In the genomic region with DNA sequence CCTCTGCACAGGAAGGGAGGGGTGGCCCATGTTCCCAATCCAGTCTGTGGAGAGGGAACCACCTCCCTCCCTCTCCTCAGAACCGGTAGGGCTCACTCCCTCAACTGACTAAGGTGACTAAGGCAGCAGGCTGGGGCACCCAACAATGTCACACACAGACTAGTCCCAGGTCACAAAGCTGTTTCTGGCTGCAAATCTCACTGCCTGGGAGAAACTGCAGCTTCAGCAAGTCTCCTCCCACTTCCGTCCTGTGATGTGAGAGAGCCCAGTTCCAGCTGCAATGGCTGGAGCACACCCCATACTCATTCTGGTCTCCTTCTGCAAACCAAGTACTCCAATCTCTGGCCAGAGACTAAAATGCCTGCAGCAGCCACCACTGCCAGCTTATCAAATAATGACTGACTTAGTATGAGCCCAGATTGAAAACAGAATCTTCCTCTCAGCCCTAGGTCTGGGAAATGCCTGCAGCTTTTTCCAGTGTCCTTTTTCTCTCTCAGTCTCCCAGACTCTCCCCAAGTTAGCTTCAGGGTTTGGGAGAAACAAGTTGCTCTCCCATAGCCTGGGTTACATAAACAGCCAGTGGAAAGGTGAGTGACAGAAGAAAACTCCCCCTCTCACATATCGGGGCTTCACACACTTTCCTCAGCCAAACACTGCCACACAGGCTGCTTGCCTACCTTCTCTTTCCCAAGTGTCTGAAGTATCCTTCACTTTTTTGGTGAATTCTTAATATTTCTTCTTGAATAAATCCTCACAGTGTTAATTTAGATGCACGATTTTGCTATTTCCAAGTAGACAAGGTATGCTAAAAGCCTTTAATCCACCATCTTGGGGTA, we compare ENCODE assay signal across 8 cellular contexts.
DNase-seq lines count a peak whose midpoint lies in the region; ATAC-seq and TF ChIP-seq lines count a peak whose summit lies in the region.

No MANE protein-coding gene starts in this region.

- ATAC-seq in GM19023 (IDR thresholded peaks at IDR 0.05; ENCODE audit: unreplicated experiment), result peak; percentile 92
- peak; percentile 96 for ATAC-seq in HG03066 (IDR thresholded peaks at IDR 0.05; ENCODE audit: low read depth, unreplicated experiment)
- ATAC-seq in natural killer cell, result peak; percentile 46 to 71 (median 52)

- H3K4me3 Mint-ChIP-seq in natural killer cell, result peak overlapping the region; percentile 42

- H3K36me3 ChIP-seq in BLaER1 treated with 17β-estradiol and CSF1 and Interleukin-3, amounts not matched to agents 10 nM and 100 nM, result no peaks in the 10 kb centered on the region

- DNase-seq in RPMI8226 (peak; percentile 96), dorsolateral prefrontal cortex (peak in 8 of 10 donors; percentile 4 to 56 (median 49)), natural killer cell (no peak), T1000 (lab: John Stamatoyannopoulos, UW) (no peak), GF-D8 (lab: John Stamatoyannopoulos, UW) (no peak)

- H3K4me2 ChIP-seq in BLaER1 treated with 17β-estradiol and CSF1 and Interleukin-3, amounts not matched to agents 10 nM and 100 nM, result peak overlapping the region; percentile 3 to 82 (median 29); a peak in 14 of 22 replicates

- H4K20me1 ChIP-seq in BLaER1 treated with 17β-estradiol and CSF1 and Interleukin-3, amounts not matched to agents 10 nM and 100 nM, result no peaks in the 10 kb centered on the region

- H3K36me3 Mint-ChIP-seq in natural killer cell, result no peaks in the 10 kb centered on the region

- H3K27me3 ChIP-seq in BLaER1 treated with 17β-estradiol and CSF1 and Interleukin-3, amounts not matched to agents 10 nM and 100 nM, result no peaks in the 10 kb centered on the region
- peaks cover 0 to 2% (median 0%) of the 10 kb centered on the region in 45 donors for H3K27me3 ChIP-seq in dorsolateral prefrontal cortex

- peaks cover 0 to 17% (median 6%) of the 10 kb centered on the region in 11 experiments; a peak in 11 of 22 replicates for H3K9me3 ChIP-seq in BLaER1 treated with 17β-estradiol and CSF1 and Interleukin-3, amounts not matched to agents 10 nM and 100 nM (replicated peaks in 1 of 11)

- intact Hi-C loops in dorsolateral prefrontal cortex (cut with DNase I), result no loop called here
- intact Hi-C loops in natural killer cell (cut with micrococcal nuclease), result no loop called here

- H3K9ac ChIP-seq in BLaER1 treated with 17β-estradiol and CSF1 and Interleukin-3, amounts not matched to agents 10 nM and 100 nM, result peak overlapping the region in 3 of 11 experiments; percentile 44 to 54 (median 52); a peak in 4 of 22 replicates

- no peak overlapping the region for H3K4me3 ChIP-seq in BLaER1 treated with 17β-estradiol and CSF1 and Interleukin-3, amounts not matched to agents 10 nM and 100 nM
- H3K4me3 ChIP-seq in dorsolateral prefrontal cortex, result peak overlapping the region in 22 of 59 donors; percentile 3 to 41 (median 20)

- H3K27me3 Mint-ChIP-seq in natural killer cell (ENCODE audit: low read depth in 2 of 2), result peaks cover 0 to 3% of the 10 kb centered on the region in 2 donors

- H3K4me1 Mint-ChIP-seq in natural killer cell, result peaks cover 17 to 19% of the 10 kb centered on the region in 2 donors

- H3K4me1 ChIP-seq in BLaER1 treated with 17β-estradiol and CSF1 and Interleukin-3, amounts not matched to agents 10 nM and 100 nM, result peaks cover 9 to 64% (median 24%) of the 10 kb centered on the region in 10 experiments; a peak in 16 of 20 replicates

- H3K9me3 Mint-ChIP-seq in natural killer cell, result no peaks in the 10 kb centered on the region

- H3K27ac ChIP-seq in BLaER1 treated with 17β-estradiol and CSF1 and Interleukin-3, amounts not matched to agents 10 nM and 100 nM, result peak overlapping the region in 5 of 11 experiments; percentile 43 to 61 (median 56); a peak in 8 of 22 replicates
- peak overlapping the region in 53 of 59 donors; percentile 3 to 83 (median 64) for H3K27ac ChIP-seq in dorsolateral prefrontal cortex

- TF ChIP-seq CTCF in dorsolateral prefrontal cortex (IDR thresholded peaks at IDR 0.05 in 54 of 56, conservative IDR thresholded peaks at IDR 0.05 in 2 of 56; ENCODE audit: low read depth in 1 of 56, partially characterized antibody in 56 of 56), result no peak
- TF ChIP-seq CTCF in natural killer cell (IDR thresholded peaks at IDR 0.05), result no peak

- peak overlapping the region; percentile 24 to 34 for H3K27ac Mint-ChIP-seq in natural killer cell

Comparison
In these comparisons a context has a peak if more than half of its experiments do, and no peak if none do; other contexts are left out.
1. DNase-seq: peak in RPMI8226 (single experiment) and dorsolateral prefrontal cortex (8 of 10); none in natural killer cell (single experiment), T1000 (single experiment) and GF-D8 (single experiment).
2. Peak in every context shown above with its lines, with median percentiles within 50 percentile points of each other: ATAC-seq.